In genomic region chr11:62123669-62124185, GRCh38 we compare ENCODE assay signal across 8 cellular contexts. TPM values are rescaled to one million over a fixed set of nuclear protein-coding genes. Genes with fewer than 3 reads are reported as not detected.
DNase-seq lines count a peak whose midpoint lies in the region; ATAC-seq and TF ChIP-seq lines count a peak whose summit lies in the region.

TSS of gene INCENP (plus strand) at chr11:62124011. CDS start at chr11:62128162, 4,151 bp downstream.

- TF ChIP-seq CTCF in GM13976 (IDR thresholded peaks at IDR 0.05; ENCODE audit: borderline replicate concordance, control extremely low read depth, extremely low read depth, insufficient read depth, missing control alignments) (no peak), upper lobe of right lung (IDR thresholded peaks at IDR 0.05) (no peak)

- no peaks in the 10 kb centered on the region for H3K27me3 ChIP-seq in upper lobe of right lung

- peak within 1 kb of the TSS; percentile 37 for H3K27ac ChIP-seq in upper lobe of right lung

- ATAC-seq in HG02870 (IDR thresholded peaks at IDR 0.05; ENCODE audit: unreplicated experiment) (peak; percentile 90), left cardiac atrium (peak; percentile 98 to 99), upper lobe of right lung (peak; percentile 99)

- intact Hi-C loops in T-helper 1 cell treated with Interleukin-12 subunit alpha and Interleukin-12 subunit beta and Interleukin-4 antibody, amounts not matched to agents 30 ng/mL and 1 ng/mL, for 36 hours (cut with micrococcal nuclease), result loop anchor here (1.0 to 10.0 kb wide), 14 partner anchors 11 to 1217 kb away; partner anchors contain the start of genes C11orf98, CSKMT, FADS2 and FADS3
- intact Hi-C loops in left cardiac atrium (cut with DNase I), result no loop called here
- intact Hi-C loops in posterior vena cava (cut with DNase I), result no loop called here
- intact Hi-C loops in upper lobe of right lung (cut with DNase I), result no loop called here

- DNase-seq in GM13976 (ENCODE audit: low spot score), result peak; percentile 96
- peak; percentile 97 for DNase-seq in NCI-H146 treated with DMSO at 0.1 percent for 48 hours (lab: John Stamatoyannopoulos, UW; ENCODE audit: unreplicated experiment)
- peak; percentile 95 for DNase-seq in amniotic stem cell (lab: John Stamatoyannopoulos, UW)
- DNase-seq in left cardiac atrium, result peak; percentile 97
- DNase-seq in posterior vena cava (ENCODE audit: low spot score), result peak; percentile 99
- DNase-seq in upper lobe of right lung, result peak; percentile 98

- peaks cover 8% of the 10 kb centered on the region for H3K4me1 ChIP-seq in upper lobe of right lung

- H3K36me3 ChIP-seq in upper lobe of right lung, result no peaks in the 10 kb centered on the region

- no peaks in the 10 kb centered on the region for H3K9me3 ChIP-seq in upper lobe of right lung

- in situ Hi-C loops in GM13976 (cut with MboI; ENCODE audit: low sequenced_read_pairs, unreplicated experiment), result no loop called here

- peak within 1 kb of the TSS; percentile 91 for H3K4me3 ChIP-seq in upper lobe of right lung

RNA-seq across cellular contexts. Expression of gene INCENP, which starts in this region (rescaled TPM):
- 116 and 121 TPM in 2 replicates for total RNA-seq in T-helper 1 cell treated with Interleukin-12 subunit alpha and Interleukin-12 subunit beta and Interleukin-4 antibody, amounts not matched to agents 30 ng/mL and 1 ng/mL, for 36 hours
- total RNA-seq in left cardiac atrium, result 10 to 100 TPM; 15.4 to 16.7 TPM
- total RNA-seq in posterior vena cava, result 10 to 100 TPM; 11.8 to 22.4 TPM
- 19.5 TPM for total RNA-seq in upper lobe of right lung

Comparison
In these comparisons a context has a peak if more than half of its experiments do, and no peak if none do; other contexts are left out.
1. Peak in every context shown above with its lines: DNase-seq, ATAC-seq, H3K4me3 ChIP-seq and H3K27ac ChIP-seq.